Comparison of ENCODE assay signal across 8 cellular contexts in the genomic region with DNA sequence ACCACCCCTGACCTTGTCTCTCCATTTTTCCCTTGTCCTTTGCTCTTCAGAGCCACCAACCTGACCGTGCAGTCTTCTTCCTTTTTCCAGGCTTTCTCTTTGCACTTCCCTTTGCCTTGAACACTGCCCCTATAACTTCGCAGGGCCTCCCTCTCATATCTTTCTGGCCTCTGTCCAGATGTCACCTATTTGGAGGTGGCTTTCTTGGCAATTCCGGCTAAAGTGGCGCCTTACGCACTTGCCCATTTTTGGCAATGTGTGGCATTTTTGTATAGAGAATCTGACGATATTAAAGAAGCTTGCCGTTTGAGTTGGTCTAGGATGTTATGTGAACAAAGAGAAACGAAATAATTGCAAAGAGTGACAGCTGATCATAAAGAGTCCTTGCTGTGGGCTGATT. TPM values are rescaled to one million over a fixed set of nuclear protein-coding genes. Genes with fewer than 3 reads are reported as not detected.
DNase-seq lines count a peak whose midpoint lies in the region; ATAC-seq and TF ChIP-seq lines count a peak whose summit lies in the region.

No MANE protein-coding gene starts in this region.

- no peak overlapping the region for H2AFZ ChIP-seq in ACC112 (ENCODE audit: low read length, unreplicated experiment)

- H3K27me3 ChIP-seq in ACC112 (ENCODE audit: insufficient read depth, low read length): peaks cover 6% of the 10 kb centered on the region

- peak; percentile 10 for DNase-seq in HT-29 (ENCODE audit: low spot score)
- DNase-seq in mucosa of descending colon: no peak
- no peak for DNase-seq in effector CD4-positive, alpha-beta T cell
- no peak for DNase-seq in Ammon's horn (ENCODE audit: low spot score)
- DNase-seq in GOT3 (lab: John Stamatoyannopoulos, UW): no peak

- TF ChIP-seq CTCF in brain (conservative IDR thresholded peaks at IDR 0.05): no peak
- TF ChIP-seq CTCF in mucosa of descending colon (IDR thresholded peaks at IDR 0.05): no peak

- H3K4me1 ChIP-seq in ACC112 (ENCODE audit: control insufficient read depth, insufficient read depth, low read length, unreplicated experiment): peaks cover 12% of the 10 kb centered on the region
- peaks cover 11% of the 10 kb centered on the region for H3K4me1 ChIP-seq in mucosa of descending colon (ENCODE audit: low read depth)

- peaks cover 26% of the 10 kb centered on the region for H3K27me3 Mint-ChIP-seq in brain

- no peak overlapping the region for H3K27ac ChIP-seq in ACC112 (ENCODE audit: low read depth, low read length)

- H3K4me1 Mint-ChIP-seq in brain: peaks cover 38% of the 10 kb centered on the region

- H3K4me3 Mint-ChIP-seq in brain: peak overlapping the region; percentile 89 to 97 (median 96)

- intact Hi-C loops in mucosa of descending colon (cut with DNase I, micrococcal nuclease): no loop called here

- no peaks in the 10 kb centered on the region; the same call in 1 of the 2 replicates for H3K36me3 ChIP-seq in ACC112 (ENCODE audit: insufficient read depth, low read length)
- H3K36me3 ChIP-seq in mucosa of descending colon (ENCODE audit: low read depth): no peaks in the 10 kb centered on the region

- peak overlapping the region; percentile 94 for H3K4me3 ChIP-seq in ACC112 (ENCODE audit: low read depth, low read length)
- H3K4me3 ChIP-seq in mucosa of descending colon: peak overlapping the region; percentile 42

- peaks cover 36% of the 10 kb centered on the region for H3K36me3 Mint-ChIP-seq in brain

- peak overlapping the region; percentile 93 to 99 (median 98) for H3K27ac Mint-ChIP-seq in brain

- peaks cover 3% of the 10 kb centered on the region for H3K9me3 ChIP-seq in mucosa of descending colon

- ATAC-seq in mucosa of descending colon (no peak), GM18511 (IDR thresholded peaks at IDR 0.05; ENCODE audit: unreplicated experiment) (no peak)

- H3K79me2 ChIP-seq in ACC112 (ENCODE audit: control insufficient read depth, insufficient read depth, low read length, unreplicated experiment): peaks cover 24% of the 10 kb centered on the region

- H3K9me3 Mint-ChIP-seq in brain: no peaks in the 10 kb centered on the region

RNA-seq across cellular contexts. Expression of a gene that starts 0.9 kb away (rescaled TPM):
- 5.6 and 6.2 TPM in 2 replicates for total RNA-seq in HT-29 (2014; rRNA removed; shearing (Covaris generic))
- polyA plus RNA-seq in brain (ENCODE audit: insufficient read depth, low read depth, low replicate concordance): 2.0 TPM
- total RNA-seq in mucosa of descending colon: 1 to 10 TPM; 2.5 to 9.4 (median 3.6) TPM

RNA-seq across cellular contexts. Expression of a gene that starts 29.9 kb away (rescaled TPM):
- total RNA-seq in HT-29 (2014; rRNA removed; shearing (Covaris generic)): not detected in 2 replicates
- polyA plus RNA-seq in brain (ENCODE audit: insufficient read depth, low read depth, low replicate concordance): 5.5 TPM
- total RNA-seq in mucosa of descending colon: 10 to 100 TPM in 1 of 3 donors, 1 to 10 TPM in 2; 2.8 to 12.2 (median 4.2) TPM

RNA-seq across cellular contexts. Expression of a gene that starts 40.9 kb away (rescaled TPM):
- 59.1 and 59.9 TPM in 2 replicates for total RNA-seq in HT-29 (2014; rRNA removed; shearing (Covaris generic))
- 1.1 TPM for polyA plus RNA-seq in brain (ENCODE audit: insufficient read depth, low read depth, low replicate concordance)
- total RNA-seq in mucosa of descending colon: 10 to 100 TPM; 25.7 to 55.8 (median 42.2) TPM

RNA-seq across cellular contexts. Expression of a gene that starts 42.2 kb away (rescaled TPM):
- 8.0 and 13.8 TPM in 2 replicates for total RNA-seq in HT-29 (2014; rRNA removed; shearing (Covaris generic))
- 17.0 TPM for polyA plus RNA-seq in brain (ENCODE audit: insufficient read depth, low read depth, low replicate concordance)
- total RNA-seq in mucosa of descending colon: 1 to 10 TPM; 3.4 to 8.3 (median 3.5) TPM

RNA-seq across cellular contexts. Expression of a gene that starts 42.2 kb away (rescaled TPM):
- total RNA-seq in HT-29 (2014; rRNA removed; shearing (Covaris generic)): 1.0 and 3.2 TPM in 2 replicates
- polyA plus RNA-seq in brain (ENCODE audit: insufficient read depth, low read depth, low replicate concordance): 1.2 TPM
- 1 to 10 TPM in 2 of 3 donors, under 1 TPM in 1; 0.64 to 4.2 (median 1.6) TPM for total RNA-seq in mucosa of descending colon
